In the genomic region with DNA sequence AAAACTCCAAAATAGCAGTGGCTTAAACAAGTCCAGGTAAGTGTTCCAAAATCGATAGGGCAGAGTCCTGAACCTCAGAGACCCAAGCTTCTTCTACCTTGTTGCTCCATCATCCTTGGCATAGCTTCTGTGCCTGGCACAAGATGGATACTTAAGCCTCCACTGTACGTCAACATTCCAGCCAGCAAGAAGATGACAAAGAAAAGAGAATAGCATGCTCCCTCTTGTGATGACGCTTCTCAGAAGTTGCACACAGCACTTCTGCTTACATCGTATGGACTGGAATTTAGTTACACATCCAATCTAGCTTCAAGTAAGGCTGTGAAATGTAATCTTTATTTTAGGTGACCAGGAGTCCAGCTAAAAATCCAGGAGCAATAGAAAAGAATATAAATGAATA, we compare ENCODE assay signal across 21 cellular contexts.
DNase-seq lines count a peak whose midpoint lies in the region; ATAC-seq and TF ChIP-seq lines count a peak whose summit lies in the region.
"Had no signal": no experiment of that assay in that cellular context is flagged by ENCODE, and none has a peak within 500 bp of the region (broad histone marks: within the 10 kb centered on the region; RNA-seq: fewer than 3 reads in every experiment).

No MANE protein-coding gene starts in this region.

- H2BK15ac ChIP-seq in IMR-90 (ENCODE audit: low read depth, low read length): peak overlapping the region; percentile 73

- ATAC-seq in IMR-90 (ENCODE audit: low read depth) (peak; percentile 35), GM18909 (IDR thresholded peaks at IDR 0.05; ENCODE audit: poor library complexity, unreplicated experiment) (no peak), GM19395 (IDR thresholded peaks at IDR 0.05; ENCODE audit: unreplicated experiment) (no peak), HG02938 (IDR thresholded peaks at IDR 0.05; ENCODE audit: unreplicated experiment) (no peak)
- ATAC-seq: heart left ventricle, natural killer cell had no signal

- H3K27ac ChIP-seq in IMR-90 (ENCODE audit: insufficient read depth, low read length): peak overlapping the region; percentile 87
- H3K27ac ChIP-seq: colonic mucosa, heart left ventricle, PC-9, uterus had no signal

- 50% methylated on average over 1 of the region's 4 CpGs; no CpG with 5 or more reads in 1 of the 2 experiments for WGBS in IMR-90 (ENCODE audit: extremely low coverage in 2 of 2, insufficient read length in 1 of 2), 2 experiments

- peak overlapping the region; percentile 94 for H3K23ac ChIP-seq in IMR-90 (ENCODE audit: low read depth, low read length)

- peak overlapping the region; percentile 76 for H4K91ac ChIP-seq in IMR-90 (ENCODE audit: insufficient read depth, low read depth, low read length)

- no peaks in the 10 kb centered on the region for H3K27me3 Mint-ChIP-seq in chondrocyte (ENCODE audit: low read depth)
- H3K27me3 Mint-ChIP-seq: memory B cell had no signal

- peak overlapping the region; percentile 98 for H3K4ac ChIP-seq in IMR-90 (ENCODE audit: low read depth, low read length)

- peak overlapping the region; percentile 96 for H3K14ac ChIP-seq in IMR-90 (replicated peaks; ENCODE audit: low read depth, low read length)

- H3K4me1 Mint-ChIP-seq in chondrocyte (ENCODE audit: low read depth): peaks cover 61% of the 10 kb centered on the region

- peak overlapping the region; percentile 86 for H4K5ac ChIP-seq in IMR-90 (ENCODE audit: low read depth, low read length)

- H3K4me1 ChIP-seq in IMR-90 (ENCODE audit: control insufficient read depth, insufficient read depth, low read length): peaks cover 37% of the 10 kb centered on the region
- H3K4me1 ChIP-seq: colonic mucosa had no signal

- H2AFZ ChIP-seq in IMR-90 (replicated peaks; ENCODE audit: low read length, poor library complexity): no peak overlapping the region
- H2AFZ ChIP-seq: PC-9 had no signal

- peak overlapping the region; percentile 90 for H3K18ac ChIP-seq in IMR-90 (ENCODE audit: low read depth, low read length)

- no peaks in the 10 kb centered on the region for H3K9me3 Mint-ChIP-seq in chondrocyte (ENCODE audit: low read depth)
- H3K9me3 Mint-ChIP-seq: memory B cell, natural killer cell had no signal

- H3K9ac ChIP-seq in IMR-90 (ENCODE audit: low read depth, low read length): 0 out of 2 replicates have a peak overlapping the region, but pooled peaks have one; percentile 32

- H4K8ac ChIP-seq in IMR-90 (ENCODE audit: low read depth in 2 of 2, low read length in 2 of 2): peak overlapping the region; percentile 64 to 94; a peak in 3 of 4 replicates

- TF ChIP-seq RAD21 in IMR-90 (IDR thresholded peaks at IDR 0.05; ENCODE audit: low read length): peak; percentile 32

- dilution Hi-C loops in IMR-90 (cut with HindIII; ENCODE audit: low sequenced_read_pairs, unreplicated experiment): no loop called here

- no peaks in the 10 kb centered on the region for H3K9me3 ChIP-seq in IMR-90 (ENCODE audit: control insufficient read depth, insufficient read depth, low read length)
- H3K9me3 ChIP-seq: colonic mucosa, uterus had no signal

- TF ChIP-seq CTCF in AG10803 (conservative IDR thresholded peaks at IDR 0.05; ENCODE audit: low read length): no peak
- TF ChIP-seq CTCF in IMR-90 (conservative IDR thresholded peaks at IDR 0.05; ENCODE audit: low read depth, low read length): 0 out of 2 replicates have a peak, but pooled peaks have one; percentile 8
- TF ChIP-seq CTCF in chondrocyte (IDR thresholded peaks at IDR 0.05): no peak

- peak overlapping the region; percentile 68 for H3K56ac ChIP-seq in IMR-90 (ENCODE audit: extremely low read depth, insufficient read depth, low read length)

- TF ChIP-seq POLR2A in IMR-90 (IDR thresholded peaks at IDR 0.05; ENCODE audit: low read depth, low read length): no peak

- POLR2A ChIA-PET in IMR-90 (lab: Charles Lee; ENCODE audit: unreplicated experiment): interaction anchor here (0.9 kb wide), 1 partner anchor 24 kb away, joined by 4 read pairs; no protein-coding TSS in a partner anchor

- H3K79me1 ChIP-seq in IMR-90 (ENCODE audit: low read depth in 1 of 2, low read length in 2 of 2): peaks cover 0 to 42% of the 10 kb centered on the region in 2 experiments; a peak in 2 of 4 replicates

- DNase-seq in AG10803 (ENCODE audit: low read depth) (peak; percentile 89), IMR-90 (peak; percentile 95), chondrocyte (ENCODE audit: low spot score) (no peak), hepatic stellate cell (ENCODE audit: low spot score) (peak; percentile 16)
- DNase-seq in activated CD4-positive, alpha-beta T cell treated with anti-CD3 and anti-CD28 coated beads for 1 hour: no peak
- DNase-seq: activated CD4-positive, alpha-beta T cell treated with anti-CD3 and anti-CD28 coated beads for 4 hours; colonic mucosa; DMS79 treated with DMSO at 0.1 percent for 48 hours; heart left ventricle; Karpas-422; natural killer cell; NCI-H1417; NCI-H82; PC-9; stimulated activated CD4-positive, alpha-beta T cell treated with anti-CD3 and anti-CD28 coated beads, Interleukin-4, amount 100 ng/mL, for 4 hours; uterus had no signal

- H3K36me3 ChIP-seq in IMR-90 (ENCODE audit: control insufficient read depth, insufficient read depth, low read length): no peaks in the 10 kb centered on the region
- H3K36me3 ChIP-seq: colonic mucosa, heart left ventricle, uterus had no signal

- intact Hi-C loops in IMR-90 (cut with micrococcal nuclease): loop anchor here (5.0 kb wide), 2 partner anchors 44 to 56 kb away; no protein-coding TSS in a partner anchor

- peak overlapping the region; percentile 52 for H3K27ac Mint-ChIP-seq in chondrocyte (ENCODE audit: unreplicated experiment)
- H3K27ac Mint-ChIP-seq: memory B cell, natural killer cell, progenitor cell of endocrine pancreas had no signal

- no peak overlapping the region for H3K4me3 ChIP-seq in AG10803 (ENCODE audit: low read length)
- H3K4me3 ChIP-seq in IMR-90 (ENCODE audit: insufficient read depth, low read depth, low read length): no peak overlapping the region
- H3K4me3 ChIP-seq: colonic mucosa, heart left ventricle, PC-9, uterus had no signal

- BruUV-seq in IMR-90 (replicated peaks; lab: Mats Ljungman, UMichigan): no TSS peak

- CTCF ChIA-PET in IMR-90 (lab: Yijun Ruan, JAX): no interaction called here

- H2AK9ac ChIP-seq in IMR-90 (replicated peaks; ENCODE audit: low read depth, low read length, poor library complexity): no peak overlapping the region

- H3K27me3 ChIP-seq in IMR-90 (ENCODE audit: control insufficient read depth, insufficient read depth, low read length): no peaks in the 10 kb centered on the region
- H3K27me3 ChIP-seq: colonic mucosa, heart left ventricle, uterus had no signal

- H3K36me3 Mint-ChIP-seq in chondrocyte (ENCODE audit: low read depth): no peaks in the 10 kb centered on the region
- H3K36me3 Mint-ChIP-seq: memory B cell, natural killer cell had no signal

- H2AK5ac ChIP-seq in IMR-90 (ENCODE audit: low read depth, low read length): peak overlapping the region; percentile 88

- H3K9me1 ChIP-seq in IMR-90 (ENCODE audit: insufficient read depth, low read length): peaks cover 28% of the 10 kb centered on the region

- peak overlapping the region; percentile 99 for H2BK120ac ChIP-seq in IMR-90 (ENCODE audit: low read depth, low read length)

- in situ Hi-C loops in IMR-90 (cut with MboI; ENCODE audit: low sequenced_read_pairs): loop anchor here (5.0 kb wide), 1 partner anchor 84 kb away; no protein-coding TSS in a partner anchor

- peak overlapping the region; percentile 80 for H2BK5ac ChIP-seq in IMR-90 (ENCODE audit: low read depth, low read length, poor library complexity, severe bottlenecking)

- H4K20me1 ChIP-seq in IMR-90 (ENCODE audit: insufficient read depth, low read length): no peaks in the 10 kb centered on the region

- no peak overlapping the region for H3K4me3 Mint-ChIP-seq in chondrocyte (ENCODE audit: unreplicated experiment)
- H3K4me3 Mint-ChIP-seq: memory B cell, natural killer cell had no signal

- peak overlapping the region; percentile 86 for H2BK20ac ChIP-seq in IMR-90 (ENCODE audit: low read depth, low read length)

- H3K4me2 ChIP-seq in IMR-90 (ENCODE audit: low read depth, low read length): no peak overlapping the region
- H3K4me2 ChIP-seq: PC-9 had no signal

TF ChIP-seq in IMR-90, 13 proteins besides CTCF, POLR2A, EP300 and RAD21:
- TF ChIP-seq MAFK (IDR thresholded peaks at IDR 0.05; ENCODE audit: low read depth, low read length) (peak; percentile 23; the same call in 1 of the 2 replicates), CEBPB (IDR thresholded peaks at IDR 0.05; ENCODE audit: low read depth, low read length) (peak; percentile 85), NFE2L2 (IDR thresholded peaks at IDR 0.05; ENCODE audit: low read depth, low read length) (peak; percentile 31; the same call in 1 of the 2 replicates), FOS (IDR thresholded peaks at IDR 0.05; ENCODE audit: low read depth, low read length) (0 out of 2 replicates have a peak, but pooled peaks have one; percentile 21), SMC3 (IDR thresholded peaks at IDR 0.05; ENCODE audit: low read depth, low read length) (no peak), MXI1 (IDR thresholded peaks at IDR 0.05; ENCODE audit: borderline replicate concordance, low read depth, low read length) (no peak)

Comparison
In these comparisons a context has a peak if more than half of its experiments do, and no peak if none do; other contexts are left out.
1. DNase-seq: peak in AG10803 (single experiment), IMR-90 (single experiment) and hepatic stellate cell (single experiment); none in chondrocyte (single experiment) and activated CD4-positive, alpha-beta T cell treated with anti-CD3 and anti-CD28 coated beads for 1 hour (single experiment).